8 cellular contexts compared by ENCODE assay signal in the genomic region with DNA sequence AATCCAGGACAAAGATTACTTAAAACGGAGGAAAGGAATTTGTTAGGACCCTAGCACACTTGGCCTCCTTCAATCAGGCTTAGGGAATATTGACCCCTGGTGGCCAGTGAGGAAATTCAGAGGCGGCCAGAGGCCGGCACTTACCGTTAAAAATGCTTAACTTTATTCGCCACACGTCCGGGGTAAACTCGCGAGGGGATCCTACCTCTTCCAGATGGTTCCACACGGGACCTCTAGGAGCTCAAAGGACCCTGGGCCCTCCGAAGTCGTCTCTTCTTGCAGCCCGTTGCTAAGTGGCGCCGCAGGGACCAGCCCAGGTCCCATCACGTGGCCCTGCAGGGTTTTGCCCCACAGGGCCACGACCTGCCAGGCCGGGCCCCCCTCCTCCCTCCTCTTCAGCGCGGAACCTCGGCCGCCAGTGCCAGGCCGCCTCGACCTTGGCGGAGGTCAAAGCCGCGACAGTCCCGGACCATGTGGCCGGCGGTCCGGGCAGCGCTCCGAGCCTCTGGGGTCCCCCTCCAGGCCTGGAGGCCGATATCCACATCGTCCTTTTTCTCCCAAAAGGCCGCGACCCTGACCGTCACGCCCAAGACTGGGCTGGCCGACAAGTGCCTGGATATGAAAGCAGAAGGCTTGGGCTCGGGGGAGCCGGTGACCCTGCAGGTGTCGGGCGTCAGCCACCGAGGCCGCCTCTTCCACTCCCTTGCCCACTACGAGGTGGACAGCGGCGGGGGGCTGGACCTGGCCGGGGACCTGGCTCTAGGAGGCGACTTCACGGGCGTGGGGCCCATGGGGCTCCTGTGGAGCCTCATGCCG. TPM values are rescaled to one million over a fixed set of nuclear protein-coding genes. Genes with fewer than 3 reads are reported as not detected.
DNase-seq lines count a peak whose midpoint lies in the region; ATAC-seq and TF ChIP-seq lines count a peak whose summit lies in the region.

No MANE protein-coding gene starts in this region.

- H3K4me3 Mint-ChIP-seq in activated T-helper 1 cell treated with anti-CD3 and anti-CD28 coated beads, Interleukin-12 subunit alpha, Interleukin-12 subunit beta, Interleukin-2, Interleukin-4 antibody, amounts not matched to agents 30 ng/mL and 10 ng/mL and 1 ng/mL, durations not matched to agents 14 hours and 24 hours and 36 hours, result peak overlapping the region; percentile 53
- peak overlapping the region; percentile 80 for H3K4me3 Mint-ChIP-seq in stimulated activated memory B cell treated with anti-CD40 and anti-IgM and Interleukin-4, amounts not matched to agents 10 μg/mL and 1 μg/mL and 100 μg/mL, for 72 hours

- H3K4me3 ChIP-seq in esophagus squamous epithelium (peak overlapping the region; percentile 40 to 81 (median 66)), muscle layer of colon (ENCODE audit: low read depth in 1 of 2, low read length in 2 of 2) (peak overlapping the region; percentile 47 to 73)

- DNase-seq in HT1080 (ENCODE audit: low read depth), result peak; percentile 55
- peak; percentile 87 for DNase-seq in OCI-M1 (lab: John Stamatoyannopoulos, UW)
- peak; percentile 40 for DNase-seq in activated T-helper 1 cell treated with anti-CD3 and anti-CD28 coated beads, Interleukin-12 subunit alpha, Interleukin-12 subunit beta, Interleukin-2, Interleukin-4 antibody, amounts not matched to agents 30 ng/mL and 10 ng/mL and 1 ng/mL, durations not matched to agents 14 hours and 24 hours and 36 hours (ENCODE audit: low spot score)
- no peak for DNase-seq in esophagus squamous epithelium (lab: John Stamatoyannopoulos, UW)

- H3K9me3 Mint-ChIP-seq in activated T-helper 1 cell treated with anti-CD3 and anti-CD28 coated beads, Interleukin-12 subunit alpha, Interleukin-12 subunit beta, Interleukin-2, Interleukin-4 antibody, amounts not matched to agents 30 ng/mL and 10 ng/mL and 1 ng/mL, durations not matched to agents 14 hours and 24 hours and 36 hours, result no peaks in the 10 kb centered on the region
- no peaks in the 10 kb centered on the region for H3K9me3 Mint-ChIP-seq in stimulated activated memory B cell treated with anti-CD40 and anti-IgM and Interleukin-4, amounts not matched to agents 10 μg/mL and 1 μg/mL and 100 μg/mL, for 72 hours

- H3K27me3 ChIP-seq in esophagus squamous epithelium, result peaks cover 0 to 10% (median 0%) of the 10 kb centered on the region in 4 donors
- no peaks in the 10 kb centered on the region for H3K27me3 ChIP-seq in muscle layer of colon (ENCODE audit: control insufficient read depth in 1 of 2, insufficient read depth in 2 of 2, low read length in 2 of 2)

- 0 to 2% methylated on average over 14 to 17 of the region's 54 CpGs for WGBS in esophagus squamous epithelium, 2 donors

- H3K27ac ChIP-seq in esophagus squamous epithelium (peak overlapping the region; percentile 40 to 77 (median 52)), muscle layer of colon (ENCODE audit: low read depth, low read length) (peak overlapping the region; percentile 27)

- intact Hi-C loops in activated T-helper 1 cell treated with anti-CD3 and anti-CD28 coated beads, Interleukin-12 subunit alpha, Interleukin-12 subunit beta, Interleukin-2, Interleukin-4 antibody, amounts not matched to agents 30 ng/mL and 10 ng/mL and 1 ng/mL, durations not matched to agents 14 hours and 24 hours and 36 hours (cut with micrococcal nuclease), result loop anchor here (1.0 kb wide), 5 partner anchors 11 to 460 kb away; a partner anchor contains a TSS
- intact Hi-C loops in esophagus squamous epithelium (cut with DNase I), result loop anchor here (5.0 kb wide), 1 partner anchor 121 kb away; no protein-coding TSS in a partner anchor

- peak; percentile 90 for ATAC-seq in stimulated activated memory B cell treated with anti-CD40 and anti-IgM and Interleukin-4, amounts not matched to agents 10 μg/mL and 1 μg/mL and 100 μg/mL, for 72 hours
- no peak for ATAC-seq in GM21717 (IDR thresholded peaks at IDR 0.05; ENCODE audit: unreplicated experiment)

- peaks cover 41% of the 10 kb centered on the region for H3K27me3 Mint-ChIP-seq in activated T-helper 1 cell treated with anti-CD3 and anti-CD28 coated beads, Interleukin-12 subunit alpha, Interleukin-12 subunit beta, Interleukin-2, Interleukin-4 antibody, amounts not matched to agents 30 ng/mL and 10 ng/mL and 1 ng/mL, durations not matched to agents 14 hours and 24 hours and 36 hours (ENCODE audit: insufficient read depth)
- no peaks in the 10 kb centered on the region for H3K27me3 Mint-ChIP-seq in stimulated activated memory B cell treated with anti-CD40 and anti-IgM and Interleukin-4, amounts not matched to agents 10 μg/mL and 1 μg/mL and 100 μg/mL, for 72 hours

- peaks cover 6% of the 10 kb centered on the region for H3K4me1 Mint-ChIP-seq in activated T-helper 1 cell treated with anti-CD3 and anti-CD28 coated beads, Interleukin-12 subunit alpha, Interleukin-12 subunit beta, Interleukin-2, Interleukin-4 antibody, amounts not matched to agents 30 ng/mL and 10 ng/mL and 1 ng/mL, durations not matched to agents 14 hours and 24 hours and 36 hours (ENCODE audit: low read depth)
- peaks cover 16% of the 10 kb centered on the region for H3K4me1 Mint-ChIP-seq in stimulated activated memory B cell treated with anti-CD40 and anti-IgM and Interleukin-4, amounts not matched to agents 10 μg/mL and 1 μg/mL and 100 μg/mL, for 72 hours

- H3K36me3 ChIP-seq in ES-I3 (ENCODE audit: insufficient read depth, low read length) (no peaks in the 10 kb centered on the region), esophagus squamous epithelium (no peaks in the 10 kb centered on the region), muscle layer of colon (ENCODE audit: insufficient read depth, low read length) (no peaks in the 10 kb centered on the region)

- H3K27ac Mint-ChIP-seq in activated T-helper 1 cell treated with anti-CD3 and anti-CD28 coated beads, Interleukin-12 subunit alpha, Interleukin-12 subunit beta, Interleukin-2, Interleukin-4 antibody, amounts not matched to agents 30 ng/mL and 10 ng/mL and 1 ng/mL, durations not matched to agents 14 hours and 24 hours and 36 hours, result no peak overlapping the region
- H3K27ac Mint-ChIP-seq in stimulated activated memory B cell treated with anti-CD40 and anti-IgM and Interleukin-4, amounts not matched to agents 10 μg/mL and 1 μg/mL and 100 μg/mL, for 72 hours, result peak overlapping the region; percentile 86

- peaks cover 7% of the 10 kb centered on the region for H3K4me1 ChIP-seq in ES-I3 (ENCODE audit: insufficient read depth, low read length)
- peaks cover 10 to 20% (median 17%) of the 10 kb centered on the region in 3 donors for H3K4me1 ChIP-seq in esophagus squamous epithelium
- H3K4me1 ChIP-seq in muscle layer of colon (ENCODE audit: insufficient read depth, low read length), result no peaks in the 10 kb centered on the region

- TF ChIP-seq CTCF in esophagus squamous epithelium (IDR thresholded peaks at IDR 0.05), result peak; percentile 77 to 90 (median 86)

- no peaks in the 10 kb centered on the region for H3K36me3 Mint-ChIP-seq in activated T-helper 1 cell treated with anti-CD3 and anti-CD28 coated beads, Interleukin-12 subunit alpha, Interleukin-12 subunit beta, Interleukin-2, Interleukin-4 antibody, amounts not matched to agents 30 ng/mL and 10 ng/mL and 1 ng/mL, durations not matched to agents 14 hours and 24 hours and 36 hours (ENCODE audit: low read depth)
- no peaks in the 10 kb centered on the region for H3K36me3 Mint-ChIP-seq in stimulated activated memory B cell treated with anti-CD40 and anti-IgM and Interleukin-4, amounts not matched to agents 10 μg/mL and 1 μg/mL and 100 μg/mL, for 72 hours

- no peak for TF ChIP-seq POLR2A in esophagus squamous epithelium (IDR thresholded peaks at IDR 0.05)

- H3K9me3 ChIP-seq in ES-I3 (ENCODE audit: control insufficient read depth, insufficient read depth, low read length), result no peaks in the 10 kb centered on the region
- no peaks in the 10 kb centered on the region for H3K9me3 ChIP-seq in esophagus squamous epithelium
- H3K9me3 ChIP-seq in muscle layer of colon (ENCODE audit: low read length), result no peaks in the 10 kb centered on the region

- H3K9ac ChIP-seq in ES-I3 (ENCODE audit: low read depth, low read length) (peak overlapping the region; percentile 61), muscle layer of colon (ENCODE audit: low read length) (peak overlapping the region; percentile 61)

RNA-seq across cellular contexts. Expression of a gene that starts 11.1 kb away (rescaled TPM):
- total RNA-seq in HT1080 (2014; rRNA removed; shearing (Covaris generic)), result 4.6 and 4.8 TPM in 2 replicates
- 5.3 and 8.1 TPM in 2 replicates for polyA plus RNA-seq in HT1080 (2015; cell fraction: cytosol; rRNA removed)
- 4.1 TPM in 2 replicates for polyA plus RNA-seq in HT1080 (2015; cell fraction: nucleus; rRNA removed)
- 5.3 and 8.5 TPM in 2 replicates for total RNA-seq in activated T-helper 1 cell treated with anti-CD3 and anti-CD28 coated beads, Interleukin-12 subunit alpha, Interleukin-12 subunit beta, Interleukin-2, Interleukin-4 antibody, amounts not matched to agents 30 ng/mL and 10 ng/mL and 1 ng/mL, durations not matched to agents 14 hours and 24 hours and 36 hours
- 1 to 10 TPM; 1.8 to 6.4 (median 4.1) TPM for total RNA-seq in esophagus squamous epithelium

RNA-seq across cellular contexts. Expression of a gene that starts 21.4 kb away (rescaled TPM):
- not detected in 2 replicates for total RNA-seq in HT1080 (2014; rRNA removed; shearing (Covaris generic))
- not detected in 2 replicates for polyA plus RNA-seq in HT1080 (2015; cell fraction: cytosol; rRNA removed)
- polyA plus RNA-seq in HT1080 (2015; cell fraction: nucleus; rRNA removed), result not detected in 2 replicates
- not detected in 2 replicates for total RNA-seq in activated T-helper 1 cell treated with anti-CD3 and anti-CD28 coated beads, Interleukin-12 subunit alpha, Interleukin-12 subunit beta, Interleukin-2, Interleukin-4 antibody, amounts not matched to agents 30 ng/mL and 10 ng/mL and 1 ng/mL, durations not matched to agents 14 hours and 24 hours and 36 hours
- total RNA-seq in esophagus squamous epithelium, result not detected

RNA-seq across cellular contexts. Expression of a gene that starts 42.1 kb away (rescaled TPM):
- not detected in 2 replicates for total RNA-seq in HT1080 (2014; rRNA removed; shearing (Covaris generic))
- not detected in 2 replicates for polyA plus RNA-seq in HT1080 (2015; cell fraction: cytosol; rRNA removed)
- polyA plus RNA-seq in HT1080 (2015; cell fraction: nucleus; rRNA removed), result not detected in 2 replicates
- total RNA-seq in activated T-helper 1 cell treated with anti-CD3 and anti-CD28 coated beads, Interleukin-12 subunit alpha, Interleukin-12 subunit beta, Interleukin-2, Interleukin-4 antibody, amounts not matched to agents 30 ng/mL and 10 ng/mL and 1 ng/mL, durations not matched to agents 14 hours and 24 hours and 36 hours, result 1.1 and 1.9 TPM in 2 replicates
- total RNA-seq in esophagus squamous epithelium, result 1 to 10 TPM in 3 of 4 donors, under 1 TPM in 1; 0.48 to 2.0 (median 1.5) TPM
